Comparison of ENCODE assay signal across 27 cellular contexts in the genomic region with DNA sequence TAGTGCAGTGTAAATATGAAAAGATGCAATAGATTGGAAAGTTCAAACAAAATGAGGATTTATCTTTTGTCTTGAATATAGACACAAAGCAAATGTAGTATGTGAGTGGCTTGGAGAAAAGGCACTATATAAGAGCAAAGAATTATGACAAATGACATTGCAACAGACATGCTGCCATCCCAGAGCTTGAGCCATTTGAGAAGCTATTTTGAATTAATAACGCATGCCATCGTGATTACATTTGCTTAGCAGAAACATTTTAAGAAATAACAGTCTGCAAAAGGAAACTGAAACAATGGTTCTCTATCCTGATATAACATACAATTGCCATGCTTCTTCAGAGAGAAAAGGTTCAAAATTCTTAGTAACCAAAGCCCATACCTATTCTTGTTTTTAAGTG.
"Had no signal": no experiment of that assay in that cellular context is flagged by ENCODE, and none has a peak within 500 bp of the region (broad histone marks: within the 10 kb centered on the region; RNA-seq: fewer than 3 reads in every experiment).

No MANE protein-coding gene starts in this region.

- ATAC-seq: esophagus mucosa; gastrocnemius medialis; heart left ventricle; left lobe of liver; mucosa of descending colon; right cardiac atrium; stimulated activated naive B cell treated with anti-CD40 and anti-IgM and Interleukin-4, amounts not matched to agents 10 μg/mL and 1 μg/mL and 100 μg/mL, for 72 hours had no signal

- H3K9me3 Mint-ChIP-seq: dendritic cell treated with granulocyte-macrophage colony-stimulating factor and Interleukin-4, amounts not matched to agents 40 ng/mL and 50 ng/mL, for 4 days; endodermal cell; naive B cell; stimulated activated naive B cell treated with anti-CD40 and anti-IgM and Interleukin-4, amounts not matched to agents 10 μg/mL and 1 μg/mL and 100 μg/mL, for 72 hours; stimulated activated naive CD8-positive, alpha-beta T cell treated with anti-CD3 and anti-CD28 coated beads, Interleukin-15, Interleukin-2, amounts not matched to agents 100 ng/mL and 50 ng/mL, for 24 hours had no signal

- H3K27ac Mint-ChIP-seq: dendritic cell treated with granulocyte-macrophage colony-stimulating factor and Interleukin-4, amounts not matched to agents 40 ng/mL and 50 ng/mL, for 4 days; endodermal cell; mesothelial cell of epicardium; naive B cell; nephron; stimulated activated naive B cell treated with anti-CD40 and anti-IgM and Interleukin-4, amounts not matched to agents 10 μg/mL and 1 μg/mL and 100 μg/mL, for 72 hours; stimulated activated naive CD8-positive, alpha-beta T cell treated with anti-CD3 and anti-CD28 coated beads, Interleukin-15, Interleukin-2, amounts not matched to agents 100 ng/mL and 50 ng/mL, for 24 hours had no signal

- H3K4me2 ChIP-seq: hepatocyte had no signal

- H3K27me3 ChIP-seq: colonic mucosa, heart left ventricle, hepatocyte, tibial nerve, upper lobe of left lung had no signal

- H2AFZ ChIP-seq: hepatocyte had no signal

- H3K36me3 Mint-ChIP-seq: mesothelial cell of epicardium; naive B cell; stimulated activated naive B cell treated with anti-CD40 and anti-IgM and Interleukin-4, amounts not matched to agents 10 μg/mL and 1 μg/mL and 100 μg/mL, for 72 hours had no signal

- H3K4me3 Mint-ChIP-seq: dendritic cell treated with granulocyte-macrophage colony-stimulating factor and Interleukin-4, amounts not matched to agents 40 ng/mL and 50 ng/mL, for 4 days; endodermal cell; mesothelial cell of epicardium; naive B cell; nephron; stimulated activated naive B cell treated with anti-CD40 and anti-IgM and Interleukin-4, amounts not matched to agents 10 μg/mL and 1 μg/mL and 100 μg/mL, for 72 hours; stimulated activated naive CD8-positive, alpha-beta T cell treated with anti-CD3 and anti-CD28 coated beads, Interleukin-15, Interleukin-2, amounts not matched to agents 100 ng/mL and 50 ng/mL, for 24 hours had no signal

- H3K27ac ChIP-seq: colonic mucosa, epithelial cell of prostate, gastrocnemius medialis, heart left ventricle, hepatocyte, prostate gland, thoracic aorta, upper lobe of left lung had no signal

- H3K27me3 Mint-ChIP-seq: dendritic cell treated with granulocyte-macrophage colony-stimulating factor and Interleukin-4, amounts not matched to agents 40 ng/mL and 50 ng/mL, for 4 days; naive B cell had no signal

- DNase-seq: colonic mucosa; effector CD8-positive, alpha-beta T cell; endodermal cell; gastrocnemius medialis; heart left ventricle; kidney; mesenchymal stem cell; mucosa of descending colon; naive B cell; nucleus accumbens; right cardiac atrium; small intestine; stimulated activated CD4-positive, alpha-beta T cell treated with anti-CD3 and anti-CD28 coated beads, Interleukin-15, amount 100 ng/mL, for 24 hours; stimulated activated CD4-positive, alpha-beta T cell treated with anti-CD3 and anti-CD28 coated beads, Interleukin-2, amount 100 ng/mL, for 48 hours; stimulated activated naive B cell treated with anti-CD40 and anti-IgM and Interleukin-4, amounts not matched to agents 10 μg/mL and 1 μg/mL and 100 μg/mL, for 72 hours; upper lobe of left lung had no signal

- H3K9me3 ChIP-seq: colonic mucosa, gastrocnemius medialis, heart left ventricle, mucosa of descending colon, prostate gland, thoracic aorta, tibial nerve, upper lobe of left lung had no signal

- H3K4me1 ChIP-seq: colonic mucosa, gastrocnemius medialis, prostate gland, upper lobe of left lung had no signal

- H3K36me3 ChIP-seq: colonic mucosa, gastrocnemius medialis, heart left ventricle, prostate gland, thoracic aorta, tibial nerve, upper lobe of left lung had no signal

- H3K4me1 Mint-ChIP-seq: endodermal cell; mesothelial cell of epicardium; naive B cell; stimulated activated naive B cell treated with anti-CD40 and anti-IgM and Interleukin-4, amounts not matched to agents 10 μg/mL and 1 μg/mL and 100 μg/mL, for 72 hours had no signal

- H3K4me3 ChIP-seq: colonic mucosa, gastrocnemius medialis, heart left ventricle, hepatocyte, mucosa of descending colon, prostate gland, thoracic aorta, upper lobe of left lung had no signal

- H3K79me2 ChIP-seq: hepatocyte had no signal
